Comparison of ENCODE assay signal across 11 cellular contexts in the genomic region with DNA sequence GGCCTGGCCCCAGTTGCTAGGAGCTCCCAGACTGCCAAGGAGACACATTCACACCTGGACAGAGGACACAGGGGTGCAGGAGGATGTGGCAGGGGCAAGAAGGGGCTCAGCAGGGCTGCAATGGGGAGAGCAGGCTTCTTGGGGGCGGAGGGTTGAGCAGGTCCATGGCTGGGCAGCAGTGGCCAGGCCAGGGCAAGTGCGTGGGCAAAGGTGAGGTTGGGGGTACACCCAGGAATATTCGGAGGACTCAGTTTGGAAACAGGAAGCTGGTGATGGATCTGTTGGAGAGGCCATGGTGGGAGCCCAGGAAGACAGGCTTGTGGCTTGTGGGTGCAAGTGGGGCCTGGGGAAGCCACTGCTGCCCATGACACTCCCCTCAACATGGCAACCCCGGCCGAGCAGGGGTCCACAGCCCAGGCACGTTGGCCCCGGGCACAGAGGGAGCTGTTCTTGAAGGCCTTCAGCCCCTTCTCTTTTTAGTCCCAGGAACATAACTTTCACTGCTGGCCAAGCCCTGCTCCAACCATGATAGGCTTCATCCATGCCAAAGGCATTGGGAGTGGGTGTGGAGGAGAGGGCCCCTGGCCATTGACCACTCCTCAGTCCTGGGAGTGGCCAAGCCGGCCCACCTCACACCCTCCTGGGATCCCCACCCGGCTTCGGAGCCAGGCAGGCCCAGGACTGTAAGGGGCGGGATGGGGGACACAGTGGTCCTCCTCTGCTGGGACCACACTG. TPM values are rescaled to one million over a fixed set of nuclear protein-coding genes. Genes with fewer than 3 reads are reported as not detected.
DNase-seq lines count a peak whose midpoint lies in the region; ATAC-seq and TF ChIP-seq lines count a peak whose summit lies in the region.
"Had no signal": no experiment of that assay in that cellular context is flagged by ENCODE, and none has a peak within 500 bp of the region (broad histone marks: within the 10 kb centered on the region; RNA-seq: fewer than 3 reads in every experiment).

No MANE protein-coding gene starts in this region.

- no peaks in the 10 kb centered on the region for H3K9me3 ChIP-seq in HAP-1
- H3K9me3 ChIP-seq: SJSA1 had no signal

- POLR2A ChIA-PET in activated naive CD8-positive, alpha-beta T cell treated with anti-CD3 and anti-CD28 coated beads, Interleukin-2, amount 10 ng/mL, durations not matched to agents 7 days and 5 days (lab: Charles Lee), result no interaction called here

- in situ Hi-C loops in HAP-1 (cut with MboI; ENCODE audit: low sequenced_read_pairs), result no loop called here

- DNase-seq in 8988T, result peak; percentile 6
- DNase-seq in D341Med (ENCODE audit: low spot score), result peak; percentile 30
- DNase-seq in activated naive CD8-positive, alpha-beta T cell treated with anti-CD3 and anti-CD28 coated beads, Interleukin-2, amount 10 ng/mL, durations not matched to agents 7 days and 5 days, result no peak
- DNase-seq in neural crest cell (ENCODE audit: low read depth, low spot score), result no peak
- DNase-seq in AG08396 (ENCODE audit: low spot score), result no peak
- DNase-seq in NCI-H2081 treated with DMSO at 0.1 percent for 48 hours (lab: John Stamatoyannopoulos, UW), result no peak
- no peak for DNase-seq in HAP-1 (ENCODE audit: low spot score in 2 of 2)
- DNase-seq in midbrain (lab: John Stamatoyannopoulos, UW), result no peak
- DNase-seq: NCI-H524 had no signal

- H3K36me3 ChIP-seq in HAP-1 (replicated peaks), result peaks cover 21% of the 10 kb centered on the region

- H3K4me1 Mint-ChIP-seq in activated naive CD8-positive, alpha-beta T cell treated with anti-CD3 and anti-CD28 coated beads, Interleukin-2, amount 10 ng/mL, durations not matched to agents 7 days and 5 days, result peaks cover 6% of the 10 kb centered on the region
- H3K4me1 Mint-ChIP-seq in neural crest cell, result peaks cover 4% of the 10 kb centered on the region

- no peaks in the 10 kb centered on the region for H3K4me1 ChIP-seq in HAP-1
- H3K4me1 ChIP-seq: SJSA1 had no signal

- no peak for ATAC-seq in activated naive CD8-positive, alpha-beta T cell treated with anti-CD3 and anti-CD28 coated beads, Interleukin-2, amount 10 ng/mL, durations not matched to agents 7 days and 5 days (ENCODE audit: low read depth)

- peaks cover 5% of the 10 kb centered on the region for H3K9me3 Mint-ChIP-seq in activated naive CD8-positive, alpha-beta T cell treated with anti-CD3 and anti-CD28 coated beads, Interleukin-2, amount 10 ng/mL, durations not matched to agents 7 days and 5 days
- peaks cover 2% of the 10 kb centered on the region for H3K9me3 Mint-ChIP-seq in neural crest cell

- TF ChIP-seq CTCF in neural crest cell (conservative IDR thresholded peaks at IDR 0.05), result no peak

- peaks cover 60% of the 10 kb centered on the region for H3K36me3 Mint-ChIP-seq in activated naive CD8-positive, alpha-beta T cell treated with anti-CD3 and anti-CD28 coated beads, Interleukin-2, amount 10 ng/mL, durations not matched to agents 7 days and 5 days
- peaks cover 16% of the 10 kb centered on the region for H3K36me3 Mint-ChIP-seq in neural crest cell (ENCODE audit: low read depth)

- no peaks in the 10 kb centered on the region for H3K27me3 ChIP-seq in HAP-1 (ENCODE audit: low read depth)
- H3K27me3 ChIP-seq: SJSA1 had no signal

- H3K27me3 Mint-ChIP-seq in activated naive CD8-positive, alpha-beta T cell treated with anti-CD3 and anti-CD28 coated beads, Interleukin-2, amount 10 ng/mL, durations not matched to agents 7 days and 5 days, result no peaks in the 10 kb centered on the region
- H3K27me3 Mint-ChIP-seq in neural crest cell (ENCODE audit: low read depth), result peaks cover 9% of the 10 kb centered on the region

- no peak overlapping the region for H3K4me3 ChIP-seq in HAP-1
- H3K4me3 ChIP-seq: SJSA1 had no signal

- H3K27ac Mint-ChIP-seq in activated naive CD8-positive, alpha-beta T cell treated with anti-CD3 and anti-CD28 coated beads, Interleukin-2, amount 10 ng/mL, durations not matched to agents 7 days and 5 days, result peak overlapping the region; percentile 89
- H3K27ac Mint-ChIP-seq in neural crest cell (ENCODE audit: unreplicated experiment), result peak overlapping the region; percentile 19

- no peak overlapping the region for H3K4me3 Mint-ChIP-seq in activated naive CD8-positive, alpha-beta T cell treated with anti-CD3 and anti-CD28 coated beads, Interleukin-2, amount 10 ng/mL, durations not matched to agents 7 days and 5 days
- H3K4me3 Mint-ChIP-seq in neural crest cell, result no peak overlapping the region

RNA-seq across cellular contexts. Expression of gene TSPAN3, which starts 33.3 kb away (rescaled TPM):
- 10 to 100 TPM; 18.0 to 23.4 TPM for total RNA-seq in activated naive CD8-positive, alpha-beta T cell treated with anti-CD3 and anti-CD28 coated beads, Interleukin-2, amount 10 ng/mL, durations not matched to agents 7 days and 5 days
- 258 and 259 TPM in 2 replicates for total RNA-seq in neural crest cell

RNA-seq across cellular contexts. Expression of gene PSTPIP1, which starts 42.7 kb away (rescaled TPM):
- 100 to 1,000 TPM; 238 to 241 TPM for total RNA-seq in activated naive CD8-positive, alpha-beta T cell treated with anti-CD3 and anti-CD28 coated beads, Interleukin-2, amount 10 ng/mL, durations not matched to agents 7 days and 5 days
- total RNA-seq in neural crest cell, result 0.84 and 1.5 TPM in 2 replicates
- total RNA-seq: bronchial epithelial cell, SJSA1 had no signal

Comparison
In these comparisons a context has a peak if more than half of its experiments do, and no peak if none do; other contexts are left out.
1. DNase-seq: peak in 8988T (single experiment) and D341Med (single experiment); none in activated naive CD8-positive, alpha-beta T cell treated with anti-CD3 and anti-CD28 coated beads, Interleukin-2, amount 10 ng/mL, durations not matched to agents 7 days and 5 days (single experiment), neural crest cell (single experiment), AG08396 (single experiment), NCI-H2081 treated with DMSO at 0.1 percent for 48 hours (single experiment), HAP-1 (0 of 2) and midbrain (single experiment).
2. RNA of gene TSPAN3, which starts 33.3 kb away (total RNA-seq): 258 to 259 TPM in neural crest cell; 18.0 to 23.4 TPM in activated naive CD8-positive, alpha-beta T cell treated with anti-CD3 and anti-CD28 coated beads, Interleukin-2, amount 10 ng/mL, durations not matched to agents 7 days and 5 days; every median in the first group is over 10 times any median in the second.
3. RNA of gene PSTPIP1, which starts 42.7 kb away (total RNA-seq): 238 to 241 TPM in activated naive CD8-positive, alpha-beta T cell treated with anti-CD3 and anti-CD28 coated beads, Interleukin-2, amount 10 ng/mL, durations not matched to agents 7 days and 5 days; 0.84 to 1.5 TPM in neural crest cell; every median in the first group is over 10 times any median in the second.